Comparison of ENCODE assay signal across 18 cellular contexts in genomic region chr4:74950200-74950599, GRCh38. TPM values are rescaled to one million over a fixed set of nuclear protein-coding genes. Genes with fewer than 3 reads are reported as not detected.
DNase-seq lines count a peak whose midpoint lies in the region; ATAC-seq and TF ChIP-seq lines count a peak whose summit lies in the region.
"Had no signal": no experiment of that assay in that cellular context is flagged by ENCODE, and none has a peak within 500 bp of the region (broad histone marks: within the 10 kb centered on the region; RNA-seq: fewer than 3 reads in every experiment).

No MANE protein-coding gene starts in this region.

- H3K9me3 ChIP-seq in tibial nerve: no peaks in the 10 kb centered on the region

- CTCF ChIA-PET in HEK293T (lab: Yijun Ruan, JAX): interaction anchor here (0.8 kb wide), 1 partner anchor 16 kb away, joined by 3 read pairs; no protein-coding TSS in a partner anchor

- H3K27ac ChIP-seq in tibial nerve: no peak overlapping the region
- H3K27ac ChIP-seq: BLaER1 treated with 17β-estradiol and CSF1 and Interleukin-3, amounts not matched to agents 10 nM and 100 nM had no signal

- no peak for ATAC-seq in GM19324 (IDR thresholded peaks at IDR 0.05; ENCODE audit: low FRiP score, unreplicated experiment)
- ATAC-seq: GM23338 had no signal

- no peaks in the 10 kb centered on the region for H3K27me3 ChIP-seq in tibial nerve
- H3K27me3 ChIP-seq: BLaER1 treated with 17β-estradiol and CSF1 and Interleukin-3, amounts not matched to agents 10 nM and 100 nM had no signal

- POLR2A ChIA-PET in HEK293T (lab: Yijun Ruan, JAX): no interaction called here

- H3K4me3 ChIP-seq in tibial nerve: no peak overlapping the region
- H3K4me3 ChIP-seq: BLaER1 treated with 17β-estradiol and CSF1 and Interleukin-3, amounts not matched to agents 10 nM and 100 nM; GM23338 had no signal

- no peaks in the 10 kb centered on the region for H3K36me3 ChIP-seq in tibial nerve
- H3K36me3 ChIP-seq: BLaER1 treated with 17β-estradiol and CSF1 and Interleukin-3, amounts not matched to agents 10 nM and 100 nM had no signal

- no peak for TF ChIP-seq EP300 in tibial nerve (IDR thresholded peaks at IDR 0.05)

- 80 to 81% methylated on average over 3 of the region's 3 CpGs for WGBS in tibial nerve, 2 donors

- DNase-seq in ELF-1 (ENCODE audit: low read depth, low spot score) (peak; percentile 2), HT1080 (ENCODE audit: low read depth) (peak; percentile 37), RKO (ENCODE audit: low spot score) (peak; percentile 22), kidney tubule cell (ENCODE audit: low spot score) (peak; percentile 10), tibial nerve (ENCODE audit: low spot score in 2 of 2) (no peak), HEK293T (ENCODE audit: extremely low spot score) (no peak)
- DNase-seq: ACHN; Calu3; CD4-positive, CD25-positive, alpha-beta regulatory T cell; DMS79 treated with DMSO at 0.1 percent for 48 hours; EL; GF-D8; H7; IMR-90 had no signal

- no peak for TF ChIP-seq POLR2A in tibial nerve (IDR thresholded peaks at IDR 0.05)

- TF ChIP-seq CTCF in tibial nerve (IDR thresholded peaks at IDR 0.05): no peak

- H3K4me1 ChIP-seq in tibial nerve: no peaks in the 10 kb centered on the region
- H3K4me1 ChIP-seq: BLaER1 treated with 17β-estradiol and CSF1 and Interleukin-3, amounts not matched to agents 10 nM and 100 nM had no signal

TF ChIP-seq in HEK293T, 16 proteins besides CTCF, POLR2A, EP300 and RAD21:
- TF ChIP-seq FOXM1 (IDR thresholded peaks at IDR 0.05; ENCODE audit: borderline replicate concordance) (no peak), PKNOX1 (IDR thresholded peaks at IDR 0.05) (no peak), SP1 (IDR thresholded peaks at IDR 0.05) (no peak), HDGF (IDR thresholded peaks at IDR 0.05; ENCODE audit: borderline replicate concordance) (no peak), FOXK2 (IDR thresholded peaks at IDR 0.05) (no peak), TARDBP (IDR thresholded peaks at IDR 0.05) (no peak), LEF1 (IDR thresholded peaks at IDR 0.05; ENCODE audit: borderline replicate concordance) (no peak), ELF4 (IDR thresholded peaks at IDR 0.05) (no peak), L3MBTL2 (conservative IDR thresholded peaks at IDR 0.05) (no peak), BHLHE40 (IDR thresholded peaks at IDR 0.05; ENCODE audit: borderline replicate concordance) (no peak), FOXA1 (IDR thresholded peaks at IDR 0.05) (no peak), NFRKB (IDR thresholded peaks at IDR 0.05) (no peak), SUZ12 (IDR thresholded peaks at IDR 0.05) (no peak), ZNF384 (IDR thresholded peaks at IDR 0.05) (no peak), ARNT (IDR thresholded peaks at IDR 0.05) (no peak), CTBP1 (IDR thresholded peaks at IDR 0.05; ENCODE audit: borderline replicate concordance) (no peak)

RNA-seq across cellular contexts. Expression of gene PARM1, which starts 17.3 kb away (rescaled TPM):
- not detected in 2 replicates for total RNA-seq in HT1080 (2014; rRNA removed; shearing (Covaris generic))
- 0.20 and 0.36 TPM in 2 replicates for polyA plus RNA-seq in HT1080 (2015; cell fraction: cytosol; rRNA removed)
- 0.29 and 0.50 TPM in 2 replicates for polyA plus RNA-seq in HT1080 (2015; cell fraction: nucleus; rRNA removed)
- total RNA-seq in tibial nerve: 10 to 100 TPM; 10.0 to 23.8 (median 20.9) TPM
- total RNA-seq: A172 had no signal

Comparison
In these comparisons a context has a peak if more than half of its experiments do, and no peak if none do; other contexts are left out.
1. DNase-seq: peak in ELF-1 (single experiment), HT1080 (single experiment), RKO (single experiment) and kidney tubule cell (single experiment); none in tibial nerve (0 of 2) and HEK293T (single experiment).
2. RNA of gene PARM1, which starts 17.3 kb away (total RNA-seq): 10.0 to 23.8 TPM in tibial nerve; not detected in HT1080; every median in the first group is over 10 times any median in the second.